Comparison of ENCODE assay signal across 8 cellular contexts in the genomic region with DNA sequence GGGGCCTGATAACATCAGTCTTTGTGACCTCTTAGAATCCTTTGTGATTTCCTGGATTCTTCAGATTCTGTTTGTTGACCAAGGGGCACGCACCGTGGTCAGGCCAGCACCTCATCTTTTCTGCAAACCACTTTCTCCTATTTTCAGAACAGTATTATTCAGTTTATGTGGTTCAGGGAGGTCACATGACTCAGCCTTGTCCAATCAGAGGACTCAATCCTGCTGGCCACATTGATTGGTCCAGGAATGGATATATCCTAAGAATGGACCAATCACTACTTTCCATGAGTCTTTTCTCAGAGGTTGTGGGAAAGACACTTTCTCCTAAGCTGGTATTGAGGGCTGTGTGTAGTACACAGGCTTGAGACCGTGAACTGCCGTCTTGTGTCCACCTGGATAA.
"Had no signal": no experiment of that assay in that cellular context is flagged by ENCODE, and none has a peak within 500 bp of the region (broad histone marks: within the 10 kb centered on the region; RNA-seq: fewer than 3 reads in every experiment).

No MANE protein-coding gene starts in this region.

- H3K36me3 ChIP-seq: HAP-1 had no signal

- DNase-seq: GM23248, GOT3, H7, HFFc6, IMR-90 had no signal

- H3K27ac ChIP-seq: GM23248, HL-60 had no signal

- H2AFZ ChIP-seq: GM23248 had no signal

- H3K4me1 ChIP-seq: HAP-1 had no signal

- ATAC-seq: HCT116 had no signal

- H3K9ac ChIP-seq: GM23248 had no signal

- H3K4me3 ChIP-seq: GM23248, HAP-1 had no signal

- H3K9me3 ChIP-seq: HAP-1 had no signal
